10 cellular contexts compared by ENCODE assay signal in the genomic region with DNA sequence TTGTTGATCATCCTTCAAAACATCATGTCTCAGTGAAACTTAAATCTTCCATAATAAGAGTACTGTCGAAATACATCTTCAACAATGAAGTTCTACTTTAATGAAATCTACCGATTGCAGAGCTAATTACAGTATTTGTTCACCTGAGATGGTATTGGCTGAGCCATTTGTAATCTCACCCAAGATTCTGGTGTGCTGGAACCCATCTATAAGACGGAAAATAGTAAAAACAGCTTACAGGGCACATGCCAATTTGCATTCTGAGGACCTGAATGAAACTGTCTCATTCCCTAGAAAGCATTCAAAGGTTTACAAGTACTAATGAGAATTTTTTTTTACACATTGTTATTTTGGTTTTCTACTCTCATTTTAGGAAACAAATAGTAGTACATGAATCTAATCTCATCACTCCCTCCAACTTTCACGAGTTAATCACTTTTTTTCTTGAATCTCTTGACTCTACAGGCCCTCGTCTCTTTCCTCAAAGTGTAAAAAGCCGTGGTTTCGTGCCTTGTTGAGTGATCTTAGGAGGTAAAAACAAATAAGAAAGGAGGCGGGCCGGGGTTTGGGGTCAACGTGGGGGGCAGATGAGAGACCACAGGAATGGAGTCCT. TPM values are rescaled to one million over a fixed set of nuclear protein-coding genes. Genes with fewer than 3 reads are reported as not detected.
A peak's percentile ranks its signal among the peaks of the same experiment; 100 is the strongest.
DNase-seq lines count a peak whose midpoint lies in the region; ATAC-seq, FAIRE-seq and TF ChIP-seq lines count a peak whose summit lies in the region.
"Had no signal": no experiment of that assay in that cellular context is flagged by ENCODE, and none has a peak within 500 bp of the region (broad histone marks: within the 10 kb centered on the region; RNA-seq: fewer than 3 reads in every experiment).

No MANE protein-coding gene starts in this region.

- peaks cover 6% of the 10 kb centered on the region; the same call in 1 of the 2 replicates for H4K20me1 ChIP-seq in HepG2 (ENCODE audit: insufficient read depth, low read length)

- peak overlapping the region; percentile 85 to 100 (median 99) for H3K4me3 ChIP-seq in HepG2 (replicated peaks in 1 of 3; ENCODE audit: insufficient read depth in 1 of 3, low read depth in 2 of 3, low read length in 3 of 3)
- H3K4me3 ChIP-seq in transverse colon: peak overlapping the region; percentile 81 to 92 (median 90)

- in situ Hi-C loops in HepG2 (cut with HindIII; ENCODE audit: extremely low pct_ligation_motif_present, low pct_unique_long_range_greater_than_20kb): loop anchor here (10.0 kb wide), 1 partner anchor 114 kb away; no protein-coding TSS in a partner anchor
- in situ Hi-C loops in transverse colon (cut with MboI; ENCODE audit: low pct_ligation_motif_present in 1 of 4, low pct_unique_long_range_greater_than_20kb in 1 of 4, low sequenced_read_pairs in 3 of 4): loop anchor here in 2 of 4 donors (10.0 to 25.0 kb wide), 2 partner anchors 102 to 104 kb away; a partner anchor contains a TSS

- peak overlapping the region; percentile 77 for H3K4me2 ChIP-seq in HepG2 (ENCODE audit: low read depth, low read length)

- POLR2A ChIA-PET in HepG2 (lab: Yijun Ruan, JAX): no interaction called here

- intact Hi-C loops in HepG2 (cut with micrococcal nuclease; ENCODE audit: unreplicated experiment): no loop called here
- intact Hi-C loops in transverse colon (cut with DNase I; ENCODE audit: low total_unique reads): no loop called here

- H3K36me3 ChIP-seq in HepG2 (replicated peaks in 1 of 2; ENCODE audit: control insufficient read depth in 1 of 2, insufficient read depth in 2 of 2, low read length in 2 of 2) (peaks cover 0 to 18% of the 10 kb centered on the region in 2 experiments; a peak in 4 of 5 replicates), transverse colon (peaks cover 0 to 5% (median 0%) of the 10 kb centered on the region in 4 donors)

- CTCF ChIA-PET in HepG2 (lab: Yijun Ruan, JAX; ENCODE audit: low intra/inter-chr PET ratio, low total read pairs): no interaction called here

- H3K79me2 ChIP-seq in HepG2 (ENCODE audit: insufficient read depth, low read length): peaks cover 24% of the 10 kb centered on the region

- no peaks in the 10 kb centered on the region; a peak in 1 of 5 replicates for H3K27me3 ChIP-seq in HepG2 (ENCODE audit: control insufficient read depth in 1 of 2, insufficient read depth in 2 of 2, low read length in 2 of 2)
- H3K27me3 ChIP-seq in transverse colon: no peaks in the 10 kb centered on the region

- no peak for ATAC-seq in HepG2

- no peak for FAIRE-seq in HepG2 (lab: Jason Lieb, UNC)

- H3K4me1 ChIP-seq in HepG2 (ENCODE audit: insufficient read depth, low read length) (peaks cover 47% of the 10 kb centered on the region), transverse colon (peaks cover 0 to 28% (median 19%) of the 10 kb centered on the region in 4 donors)

- TSS peak; percentile 58 for BruUV-seq in HepG2 (replicated peaks; lab: Mats Ljungman, UMichigan)

- no peak for TF ChIP-seq CTCF in HepG2 (CRISPR knock-in tag; IDR thresholded peaks at IDR 0.05)
- no peak for TF ChIP-seq CTCF in transverse colon (IDR thresholded peaks at IDR 0.05)

- peak; percentile 20 for DNase-seq in NCI-H146 (lab: John Stamatoyannopoulos, UW)
- DNase-seq in NCI-H146 treated with DMSO at 0.1 percent for 48 hours (lab: John Stamatoyannopoulos, UW; ENCODE audit: unreplicated experiment): no peak
- DNase-seq in KG1 (lab: John Stamatoyannopoulos, UW): peak; percentile 42
- peak; percentile 12 for DNase-seq in amniotic epithelial cell (ENCODE audit: low read depth)
- no peak for DNase-seq in HepG2 (ENCODE audit: low spot score)
- no peak for DNase-seq in transverse colon
- DNase-seq in GF-D8 (lab: John Stamatoyannopoulos, UW): no peak
- no peak for DNase-seq in activated CD4-positive, CD25-positive, alpha-beta regulatory T cell treated with anti-CD3 and anti-CD28 coated beads, Interleukin-2, amount 50 U/mL, for 72 hours

- no peak for TF ChIP-seq RAD21 in HepG2 (CRISPR knock-in tag; IDR thresholded peaks at IDR 0.05)

- H3K9me3 ChIP-seq in HepG2 (ENCODE audit: low read length) (no peaks in the 10 kb centered on the region), transverse colon (no peaks in the 10 kb centered on the region)

- no peak overlapping the region for H2AFZ ChIP-seq in HepG2 (ENCODE audit: low read length)

- peak overlapping the region; percentile 96 for H3K9ac ChIP-seq in HepG2 (ENCODE audit: insufficient read depth, low read depth, low read length)

- H3K27ac ChIP-seq in HepG2 (ENCODE audit: extremely low read length, insufficient read depth, low read length): peak overlapping the region; percentile 91
- H3K27ac ChIP-seq in transverse colon: peak overlapping the region; percentile 87 to 92 (median 88)

- no peak for TF ChIP-seq EP300 in HepG2 (IDR thresholded peaks at IDR 0.05; ENCODE audit: low read depth in 2 of 2, low read length in 2 of 2)
- TF ChIP-seq EP300 in HepG2 (CRISPR knock-in tag; IDR thresholded peaks at IDR 0.05; ENCODE audit: borderline replicate concordance): no peak
- TF ChIP-seq EP300 in transverse colon (IDR thresholded peaks at IDR 0.05; ENCODE audit: low read depth): no peak

- TF ChIP-seq POLR2A in HepG2 (IDR thresholded peaks at IDR 0.05; ENCODE audit: insufficient read depth in 1 of 2, low read depth in 2 of 2, low read length in 2 of 2) (no peak), transverse colon (IDR thresholded peaks at IDR 0.05) (no peak)

- WGBS in HepG2 (ENCODE audit: low lambda C conversion rate): 8% methylated on average over 10 of the region's 10 CpGs
- 6 to 7% methylated on average over 10 of the region's 10 CpGs for WGBS in transverse colon (ENCODE audit: low coverage in 1 of 2), 2 donors

RNA-seq across cellular contexts. Expression of a gene that starts 1.0 kb away (rescaled TPM):
- total RNA-seq in HepG2 (2016; rRNA removed; fragmentation: Illumina TruSeq; extraction: Trizol) (16.7 and 21.0 TPM in 2 replicates), transverse colon (10 to 100 TPM in 3 of 4 donors, 1 to 10 TPM in 1; 1.6 to 14.6 (median 12.9) TPM)
- 1.2 and 1.5 TPM in 2 replicates for total RNA-seq in HepG2 (2016; cell fraction: cytosol; rRNA removed; fragmentation: Illumina TruSeq; extraction: Trizol; ENCODE audit: low read depth)
- total RNA-seq in HepG2 (2016; cell fraction: insoluble cytoplasmic fraction; rRNA removed; fragmentation: Illumina TruSeq; extraction: Trizol): 15.5 and 19.9 TPM in 2 replicates
- 7.3 TPM in 2 replicates for total RNA-seq in HepG2 (2016; cell fraction: membrane; rRNA removed; fragmentation: Illumina TruSeq; extraction: Trizol)
- total RNA-seq in HepG2 (2016; cell fraction: nucleus; rRNA removed; fragmentation: Illumina TruSeq; extraction: Trizol): 27.0 and 27.7 TPM in 2 replicates
- polyA plus RNA-seq in HepG2 (2011; rRNA removed): 5.2 TPM in 2 replicates
- polyA plus RNA-seq in HepG2 (2011; cell fraction: cytosol; rRNA removed): 2.2 and 2.7 TPM in 2 replicates
- polyA plus RNA-seq in HepG2 (2011; cell fraction: nucleus; rRNA removed): 7.1 and 7.8 TPM in 2 replicates
- 7.1 and 8.1 TPM in 2 replicates for polyA plus RNA-seq in HepG2 (2012)
- 0.27 and 0.35 TPM in 2 replicates for polyA plus RNA-seq in HepG2 (2016; cell fraction: cytosol; fragmentation: Illumina TruSeq; extraction: Trizol; ENCODE audit: low read depth)
- polyA plus RNA-seq in HepG2 (2016; cell fraction: insoluble cytoplasmic fraction; fragmentation: Illumina TruSeq; extraction: Trizol; ENCODE audit: low read depth): 9.8 and 11.3 TPM in 2 replicates
- polyA plus RNA-seq in HepG2 (2016; cell fraction: membrane; fragmentation: Illumina TruSeq; extraction: Trizol; ENCODE audit: low read depth): 1.2 and 1.6 TPM in 2 replicates
- polyA plus RNA-seq in HepG2 (2016; cell fraction: nucleus; fragmentation: Illumina TruSeq; extraction: Trizol; ENCODE audit: insufficient read depth, low read depth): 16.7 and 19.0 TPM in 2 replicates
- polyA minus RNA-seq in HepG2 (2011; rRNA and poly(A)+ RNA removed; ENCODE audit: low replicate concordance): 34.4 and 211 TPM in 2 replicates
- polyA minus RNA-seq in HepG2 (2011; cell fraction: cytosol; rRNA and poly(A)+ RNA removed): 8.0 and 11.1 TPM in 2 replicates
- polyA minus RNA-seq in HepG2 (2011; cell fraction: nucleus; rRNA and poly(A)+ RNA removed): 44.5 and 48.6 TPM in 2 replicates

RNA-seq across cellular contexts. Expression of a gene that starts 1.0 kb away (rescaled TPM):
- total RNA-seq in HepG2 (2016; rRNA removed; fragmentation: Illumina TruSeq; extraction: Trizol) (17.2 and 17.4 TPM in 2 replicates), transverse colon (100 to 1,000 TPM in 1 of 4 donors, 10 to 100 TPM in 3; 23.5 to 107 (median 49.3) TPM)
- total RNA-seq in HepG2 (2016; cell fraction: cytosol; rRNA removed; fragmentation: Illumina TruSeq; extraction: Trizol; ENCODE audit: low read depth): 10.2 and 13.6 TPM in 2 replicates
- 16.6 and 16.7 TPM in 2 replicates for total RNA-seq in HepG2 (2016; cell fraction: insoluble cytoplasmic fraction; rRNA removed; fragmentation: Illumina TruSeq; extraction: Trizol)
- total RNA-seq in HepG2 (2016; cell fraction: membrane; rRNA removed; fragmentation: Illumina TruSeq; extraction: Trizol): 27.6 and 32.6 TPM in 2 replicates
- total RNA-seq in HepG2 (2016; cell fraction: nucleus; rRNA removed; fragmentation: Illumina TruSeq; extraction: Trizol): 9.9 and 12.6 TPM in 2 replicates
- 15.8 and 23.0 TPM in 2 replicates for polyA plus RNA-seq in HepG2 (2011; rRNA removed)
- 11.8 and 19.2 TPM in 2 replicates for polyA plus RNA-seq in HepG2 (2011; cell fraction: cytosol; rRNA removed)
- 5.3 and 5.8 TPM in 2 replicates for polyA plus RNA-seq in HepG2 (2011; cell fraction: nucleus; rRNA removed)
- polyA plus RNA-seq in HepG2 (2012): 19.0 and 21.9 TPM in 2 replicates
- 16.5 and 18.0 TPM in 2 replicates for polyA plus RNA-seq in HepG2 (2016; cell fraction: cytosol; fragmentation: Illumina TruSeq; extraction: Trizol; ENCODE audit: low read depth)
- polyA plus RNA-seq in HepG2 (2016; cell fraction: insoluble cytoplasmic fraction; fragmentation: Illumina TruSeq; extraction: Trizol; ENCODE audit: low read depth): 21.8 and 24.0 TPM in 2 replicates
- polyA plus RNA-seq in HepG2 (2016; cell fraction: membrane; fragmentation: Illumina TruSeq; extraction: Trizol; ENCODE audit: low read depth): 30.5 and 31.8 TPM in 2 replicates
- polyA plus RNA-seq in HepG2 (2016; cell fraction: nucleus; fragmentation: Illumina TruSeq; extraction: Trizol; ENCODE audit: insufficient read depth, low read depth): 23.1 and 23.3 TPM in 2 replicates
- polyA minus RNA-seq in HepG2 (2011; rRNA and poly(A)+ RNA removed; ENCODE audit: low replicate concordance): 13.5 and 35.7 TPM in 2 replicates
- polyA minus RNA-seq in HepG2 (2011; cell fraction: cytosol; rRNA and poly(A)+ RNA removed): 8.9 and 10.1 TPM in 2 replicates
- polyA minus RNA-seq in HepG2 (2011; cell fraction: nucleus; rRNA and poly(A)+ RNA removed): 7.6 and 10.9 TPM in 2 replicates

RNA-seq across cellular contexts. Expression of a gene that starts 12.9 kb away (rescaled TPM):
- not detected in 2 replicates for total RNA-seq in HepG2 (2016; rRNA removed; fragmentation: Illumina TruSeq; extraction: Trizol)
- not detected in 2 replicates for total RNA-seq in HepG2 (2016; cell fraction: cytosol; rRNA removed; fragmentation: Illumina TruSeq; extraction: Trizol; ENCODE audit: low read depth)
- not detected in 2 replicates for total RNA-seq in HepG2 (2016; cell fraction: insoluble cytoplasmic fraction; rRNA removed; fragmentation: Illumina TruSeq; extraction: Trizol)
- total RNA-seq in HepG2 (2016; cell fraction: membrane; rRNA removed; fragmentation: Illumina TruSeq; extraction: Trizol): not detected in 2 replicates
- not detected in 2 replicates for total RNA-seq in HepG2 (2016; cell fraction: nucleus; rRNA removed; fragmentation: Illumina TruSeq; extraction: Trizol)
- polyA plus RNA-seq in HepG2 (2011; rRNA removed): not detected in 2 replicates
- polyA plus RNA-seq in HepG2 (2011; cell fraction: cytosol; rRNA removed): not detected in 2 replicates
- polyA plus RNA-seq in HepG2 (2011; cell fraction: nucleus; rRNA removed): not detected in 2 replicates
- not detected in 2 replicates for polyA plus RNA-seq in HepG2 (2012)
- not detected in 2 replicates for polyA plus RNA-seq in HepG2 (2016; cell fraction: cytosol; fragmentation: Illumina TruSeq; extraction: Trizol; ENCODE audit: low read depth)
- not detected in 2 replicates for polyA plus RNA-seq in HepG2 (2016; cell fraction: insoluble cytoplasmic fraction; fragmentation: Illumina TruSeq; extraction: Trizol; ENCODE audit: low read depth)
- not detected in 2 replicates for polyA plus RNA-seq in HepG2 (2016; cell fraction: membrane; fragmentation: Illumina TruSeq; extraction: Trizol; ENCODE audit: low read depth)
- polyA plus RNA-seq in HepG2 (2016; cell fraction: nucleus; fragmentation: Illumina TruSeq; extraction: Trizol; ENCODE audit: insufficient read depth, low read depth): not detected in 2 replicates
- polyA minus RNA-seq in HepG2 (2011; rRNA and poly(A)+ RNA removed; ENCODE audit: low replicate concordance): not detected in 2 replicates
- not detected in 2 replicates for polyA minus RNA-seq in HepG2 (2011; cell fraction: cytosol; rRNA and poly(A)+ RNA removed)
- not detected in 2 replicates for polyA minus RNA-seq in HepG2 (2011; cell fraction: nucleus; rRNA and poly(A)+ RNA removed)
- total RNA-seq in transverse colon: not detected
- total RNA-seq: Daoy had no signal
- polyA plus RNA-seq: adipose tissue had no signal

Comparison
In these comparisons a context has a peak if more than half of its experiments do, and no peak if none do; other contexts are left out.
1. DNase-seq: peak in NCI-H146 (single experiment), KG1 (single experiment) and amniotic epithelial cell (single experiment); none in NCI-H146 treated with DMSO at 0.1 percent for 48 hours (single experiment), HepG2 (single experiment), transverse colon (single experiment), GF-D8 (single experiment) and activated CD4-positive, CD25-positive, alpha-beta regulatory T cell treated with anti-CD3 and anti-CD28 coated beads, Interleukin-2, amount 50 U/mL, for 72 hours (single experiment).